13 cellular contexts compared by ENCODE assay signal in genomic region chr9:14277202-14277601, GRCh38. TPM values are rescaled to one million over a fixed set of nuclear protein-coding genes. Genes with fewer than 3 reads are reported as not detected.
DNase-seq lines count a peak whose midpoint lies in the region; ATAC-seq and TF ChIP-seq lines count a peak whose summit lies in the region.
"Had no signal": no experiment of that assay in that cellular context is flagged by ENCODE, and none has a peak within 500 bp of the region (broad histone marks: within the 10 kb centered on the region; RNA-seq: fewer than 3 reads in every experiment).

No MANE protein-coding gene starts in this region.

- H2AFZ ChIP-seq in IMR-90 (replicated peaks; ENCODE audit: low read length, poor library complexity), result no peak overlapping the region
- H2AFZ ChIP-seq: hepatocyte had no signal

- no peak overlapping the region for H3K18ac ChIP-seq in IMR-90 (ENCODE audit: low read depth, low read length)

- no peak overlapping the region for H2AK9ac ChIP-seq in IMR-90 (replicated peaks; ENCODE audit: low read depth, low read length, poor library complexity)

- H3K4me1 ChIP-seq in IMR-90 (ENCODE audit: control insufficient read depth, insufficient read depth, low read length), result peaks cover 5% of the 10 kb centered on the region
- H3K4me1 ChIP-seq in stomach, result peaks cover 30 to 94% (median 76%) of the 10 kb centered on the region in 4 donors

- dilution Hi-C loops in IMR-90 (cut with HindIII; ENCODE audit: low sequenced_read_pairs, unreplicated experiment), result no loop called here

- DNase-seq in IMR-90 (peak; percentile 75), astrocyte of the cerebellum (ENCODE audit: low read depth) (peak; percentile 59), Right ventricle myocardium superior (peak; percentile 46), stomach (no peak), DMS114 treated with DMSO at 0.1 percent for 48 hours (lab: John Stamatoyannopoulos, UW; ENCODE audit: unreplicated experiment) (no peak), WTC11 (ENCODE audit: low spot score) (no peak), medulla oblongata (ENCODE audit: extremely low spot score) (no peak)
- no peak for DNase-seq in activated naive CD4-positive, alpha-beta T cell treated with anti-CD3 and anti-CD28 coated beads, Interleukin-2, amount 50 U/mL, for 16 hours
- DNase-seq: activated CD4-positive, alpha-beta T cell treated with anti-CD3 and anti-CD28 coated beads for 48 hours; amniotic stem cell; GDM1 had no signal

- no peaks in the 10 kb centered on the region for H3K36me3 Mint-ChIP-seq in WTC11
- H3K36me3 Mint-ChIP-seq: natural killer cell treated with Interleukin-12 subunit alpha and Interleukin-12 subunit beta and Interleukin-15 and Interleukin-18, amount 100 ng/mL, for 72 hours had no signal

- H3K9me3 ChIP-seq in IMR-90 (ENCODE audit: control insufficient read depth, insufficient read depth, low read length) (no peaks in the 10 kb centered on the region), stomach (no peaks in the 10 kb centered on the region)

- peak overlapping the region; percentile 73; the same call in 1 of the 2 replicates for H2BK120ac ChIP-seq in IMR-90 (ENCODE audit: low read depth, low read length)

- WGBS in IMR-90 (ENCODE audit: extremely low coverage in 2 of 2, insufficient read length in 1 of 2), 2 experiments, result no CpG with 5 or more reads among the region's 8 CpGs
- WGBS in stomach, 5 donors, result 35 to 48% (median 44%) methylated on average over 8 of the region's 8 CpGs

- H4K20me1 ChIP-seq in IMR-90 (ENCODE audit: insufficient read depth, low read length), result no peaks in the 10 kb centered on the region

- no peak overlapping the region for H3K56ac ChIP-seq in IMR-90 (ENCODE audit: extremely low read depth, insufficient read depth, low read length)

- peak overlapping the region; percentile 48 for H3K4me2 ChIP-seq in IMR-90 (ENCODE audit: low read depth, low read length)
- H3K4me2 ChIP-seq: hepatocyte had no signal

- H2BK15ac ChIP-seq in IMR-90 (ENCODE audit: low read depth, low read length), result no peak overlapping the region

- no peak overlapping the region for H3K9ac ChIP-seq in IMR-90 (ENCODE audit: low read depth, low read length)

- H4K91ac ChIP-seq in IMR-90 (ENCODE audit: insufficient read depth, low read depth, low read length), result peak overlapping the region; percentile 33; the same call in 1 of the 2 replicates

- TF ChIP-seq CTCF in IMR-90 (conservative IDR thresholded peaks at IDR 0.05; ENCODE audit: low read depth, low read length) (no peak), astrocyte of the cerebellum (IDR thresholded peaks at IDR 0.05; ENCODE audit: low read depth, low read length, missing control alignments) (no peak), stomach (IDR thresholded peaks at IDR 0.05) (no peak), WTC11 (IDR thresholded peaks at IDR 0.05) (no peak)

- in situ Hi-C loops in IMR-90 (cut with MboI; ENCODE audit: low sequenced_read_pairs) (no loop called here), astrocyte of the cerebellum (cut with HindIII; ENCODE audit: low sequenced_read_pairs) (no loop called here)

- no peak overlapping the region; the same call in 1 of the 2 replicates for H3K23ac ChIP-seq in IMR-90 (ENCODE audit: low read depth, low read length)

- CTCF ChIA-PET in IMR-90 (lab: Yijun Ruan, JAX), result no interaction called here
- CTCF ChIA-PET in WTC11 (lab: Charles Lee), result no interaction called here

- no TSS peak for BruUV-seq in IMR-90 (replicated peaks; lab: Mats Ljungman, UMichigan)

- no peak overlapping the region for H3K4me3 Mint-ChIP-seq in WTC11
- H3K4me3 Mint-ChIP-seq: natural killer cell treated with Interleukin-12 subunit alpha and Interleukin-12 subunit beta and Interleukin-15 and Interleukin-18, amount 100 ng/mL, for 72 hours had no signal

- H4K8ac ChIP-seq in IMR-90 (ENCODE audit: low read depth in 2 of 2, low read length in 2 of 2), result no peak overlapping the region

- peaks cover 3% of the 10 kb centered on the region; the same call in 1 of the 2 replicates for H3K9me1 ChIP-seq in IMR-90 (ENCODE audit: insufficient read depth, low read length)

- intact Hi-C loops in IMR-90 (cut with micrococcal nuclease) (no loop called here), Right ventricle myocardium superior (cut with DNase I) (no loop called here), stomach (cut with DNase I; ENCODE audit: low total_unique reads) (no loop called here)

- no peak overlapping the region for H2BK20ac ChIP-seq in IMR-90 (ENCODE audit: low read depth, low read length)

- H4K5ac ChIP-seq in IMR-90 (ENCODE audit: low read depth, low read length), result no peak overlapping the region

- no peak overlapping the region for H3K27ac Mint-ChIP-seq in WTC11
- H3K27ac Mint-ChIP-seq: natural killer cell treated with Interleukin-12 subunit alpha and Interleukin-12 subunit beta and Interleukin-15 and Interleukin-18, amount 100 ng/mL, for 72 hours had no signal

- no peak for TF ChIP-seq EP300 in stomach (IDR thresholded peaks at IDR 0.05)

- H3K4me1 Mint-ChIP-seq in WTC11, result peaks cover 63% of the 10 kb centered on the region

- no peak for TF ChIP-seq RAD21 in IMR-90 (IDR thresholded peaks at IDR 0.05; ENCODE audit: low read length)

- H3K27me3 ChIP-seq in IMR-90 (ENCODE audit: control insufficient read depth, insufficient read depth, low read length) (peaks cover 2% of the 10 kb centered on the region), stomach (no peaks in the 10 kb centered on the region)
- H3K27me3 ChIP-seq: hepatocyte had no signal

- H3K14ac ChIP-seq in IMR-90 (replicated peaks; ENCODE audit: low read depth, low read length), result no peak overlapping the region

- H3K4me3 ChIP-seq in IMR-90 (ENCODE audit: insufficient read depth, low read depth, low read length) (no peak overlapping the region), astrocyte of the cerebellum (ENCODE audit: low read depth, low read length) (no peak overlapping the region), stomach (no peak overlapping the region)
- H3K4me3 ChIP-seq: hepatocyte had no signal

- H3K9me3 Mint-ChIP-seq in WTC11, result no peaks in the 10 kb centered on the region

- POLR2A ChIA-PET in IMR-90 (lab: Charles Lee; ENCODE audit: unreplicated experiment) (interaction anchor here (0.8 kb wide), 1 partner anchor 22 kb away, joined by 3 read pairs; no protein-coding TSS in a partner anchor), WTC11 (lab: Charles Lee) (no interaction called here)

- no peak overlapping the region for H2AK5ac ChIP-seq in IMR-90 (ENCODE audit: low read depth, low read length)

- no peak for TF ChIP-seq POLR2A in IMR-90 (IDR thresholded peaks at IDR 0.05; ENCODE audit: low read depth, low read length)
- no peak for TF ChIP-seq POLR2A in stomach (IDR thresholded peaks at IDR 0.05)

- H3K27me3 Mint-ChIP-seq in WTC11 (ENCODE audit: low read depth), result no peaks in the 10 kb centered on the region

- no peaks in the 10 kb centered on the region for H3K79me1 ChIP-seq in IMR-90 (ENCODE audit: low read depth in 1 of 2, low read length in 2 of 2)

- H3K27ac ChIP-seq in IMR-90 (ENCODE audit: insufficient read depth, low read length) (no peak overlapping the region), stomach (peak overlapping the region in 3 of 5 donors; percentile 12 to 40 (median 19))
- H3K27ac ChIP-seq: hepatocyte had no signal

- H3K36me3 ChIP-seq in IMR-90 (ENCODE audit: control insufficient read depth, insufficient read depth, low read length) (no peaks in the 10 kb centered on the region), stomach (no peaks in the 10 kb centered on the region)

- ATAC-seq in IMR-90 (ENCODE audit: low read depth) (peak; percentile 15; the same call in 1 of the 2 replicates), Right ventricle myocardium superior (ENCODE audit: poor library complexity) (peak; percentile 48), WTC11 (no peak)
- ATAC-seq: natural killer cell treated with Interleukin-12 subunit alpha and Interleukin-12 subunit beta and Interleukin-15 and Interleukin-18, amount 100 ng/mL, for 72 hours had no signal

- no peak overlapping the region for H3K4ac ChIP-seq in IMR-90 (ENCODE audit: low read depth, low read length)

- no peak overlapping the region for H2BK5ac ChIP-seq in IMR-90 (ENCODE audit: low read depth, low read length, poor library complexity, severe bottlenecking)

TF ChIP-seq in IMR-90, 13 proteins besides CTCF, POLR2A, EP300 and RAD21:
- TF ChIP-seq BHLHE40 (IDR thresholded peaks at IDR 0.05; ENCODE audit: low read depth, low read length) (peak; percentile 98), MAZ (IDR thresholded peaks at IDR 0.05; ENCODE audit: borderline replicate concordance, low read depth, low read length) (no peak)

RNA-seq across cellular contexts. Expression of gene NFIB, which starts 36.7 kb away (rescaled TPM):
- total RNA-seq in IMR-90 (2012; rRNA removed) (2.0 and 2.2 TPM in 2 replicates), Right ventricle myocardium superior (104 TPM), stomach (100 to 1,000 TPM in 4 of 5 donors, 10 to 100 TPM in 1; 30.1 to 624 (median 148) TPM), WTC11 (2021) (7.1 to 12.5 TPM (median 7.4 TPM) in 3 replicates)
- polyA plus RNA-seq in IMR-90 (2012; rRNA removed) (1.2 and 1.4 TPM in 2 replicates), stomach (1 to 10 TPM; 6.7 to 9.4 (median 7.7) TPM)
- polyA plus RNA-seq in IMR-90 (2012; cell fraction: cytosol; rRNA removed), result 0.55 and 0.99 TPM in 2 replicates
- 0.38 and 2.1 TPM in 2 replicates for polyA plus RNA-seq in IMR-90 (2012; cell fraction: nucleus; rRNA removed; ENCODE audit: low replicate concordance)
- total RNA-seq: natural killer cell treated with Interleukin-12 subunit alpha and Interleukin-12 subunit beta and Interleukin-15 and Interleukin-18, amount 100 ng/mL, for 72 hours had no signal

Comparison
In these comparisons a context has a peak if more than half of its experiments do, and no peak if none do; other contexts are left out.
1. DNase-seq: peak in IMR-90 (single experiment), astrocyte of the cerebellum (single experiment) and Right ventricle myocardium superior (single experiment); none in stomach (single experiment), DMS114 treated with DMSO at 0.1 percent for 48 hours (single experiment), WTC11 (single experiment), activated naive CD4-positive, alpha-beta T cell treated with anti-CD3 and anti-CD28 coated beads, Interleukin-2, amount 50 U/mL, for 16 hours (single experiment) and medulla oblongata (single experiment).